In genomic region chr11:2981130-2981529, GRCh38 we compare ENCODE assay signal across 27 cellular contexts.
"Had no signal": no experiment of that assay in that cellular context is flagged by ENCODE, and none has a peak within 500 bp of the region (broad histone marks: within the 10 kb centered on the region; RNA-seq: fewer than 3 reads in every experiment).

No MANE protein-coding gene starts in this region.

- H3K4me3 ChIP-seq: gastrocnemius medialis, pancreas, prostate gland, sigmoid colon, smooth muscle cell, upper lobe of right lung had no signal

- H3K9me3 Mint-ChIP-seq: activated naive CD4-positive, alpha-beta T cell treated with anti-CD3 and anti-CD28 coated beads for 36 hours; mesothelial cell of epicardium; naive B cell; neural crest cell; stimulated activated memory B cell treated with anti-CD40 and anti-IgM and Interleukin-4, amounts not matched to agents 10 μg/mL and 1 μg/mL and 100 μg/mL, for 72 hours; stimulated activated naive CD8-positive, alpha-beta T cell treated with anti-CD3 and anti-CD28 coated beads, Interleukin-15, amount 100 ng/mL, for 72 hours had no signal

- H3K27ac ChIP-seq: gastrocnemius medialis, pancreas, prostate gland, sigmoid colon, upper lobe of right lung had no signal

- DNase-seq: activated CD4-positive, alpha-beta T cell treated with anti-CD3 and anti-CD28 coated beads for 36 hours; activated CD4-positive, CD25-positive, alpha-beta regulatory T cell; activated CD8-positive, alpha-beta memory T cell treated with anti-CD3 and anti-CD28 coated beads, Interleukin-2, amount 50 U/mL, for 48 hours; activated effector memory CD4-positive, alpha-beta T cell treated with anti-CD3 and anti-CD28 coated beads, Interleukin-2, amount 50 U/mL, for 16 hours; activated naive CD4-positive, alpha-beta T cell treated with anti-CD3 and anti-CD28 coated beads for 36 hours; amygdala; central memory CD4-positive, alpha-beta T cell; erythroblast; gastrocnemius medialis; glutamatergic neuron; left cardiac atrium; naive B cell; nucleus accumbens; pancreas; sigmoid colon; stimulated activated CD4-positive, alpha-beta T cell treated with anti-CD3 and anti-CD28 coated beads, Interleukin-1b, Interleukin-23, amount 100 ng/mL, for 48 hours; stimulated activated CD4-positive, alpha-beta T cell treated with anti-CD3 and anti-CD28 coated beads, Interleukin-4, amount 100 ng/mL, for 4 hours; stimulated activated CD8-positive, alpha-beta memory T cell treated with anti-CD3 and anti-CD28 coated beads, Interleukin-4, amount 100 ng/mL, for 48 hours; stimulated activated naive CD8-positive, alpha-beta T cell treated with anti-CD3 and anti-CD28 coated beads, Interleukin-15, amount 100 ng/mL, for 72 hours; substantia nigra; T-helper 1 cell; upper lobe of right lung had no signal

- H3K36me3 ChIP-seq: prostate gland had no signal

- H3K27me3 Mint-ChIP-seq: activated CD4-positive, alpha-beta T cell treated with anti-CD3 and anti-CD28 coated beads for 36 hours; naive B cell; stimulated activated memory B cell treated with anti-CD40 and anti-IgM and Interleukin-4, amounts not matched to agents 10 μg/mL and 1 μg/mL and 100 μg/mL, for 72 hours; stimulated activated naive CD8-positive, alpha-beta T cell treated with anti-CD3 and anti-CD28 coated beads, Interleukin-15, amount 100 ng/mL, for 72 hours had no signal

- H3K27me3 ChIP-seq: gastrocnemius medialis, pancreas, sigmoid colon, upper lobe of right lung had no signal

- ATAC-seq: activated CD4-positive, alpha-beta T cell treated with anti-CD3 and anti-CD28 coated beads for 36 hours; gastrocnemius medialis; left cardiac atrium; pancreas; stimulated activated memory B cell treated with anti-CD40 and anti-IgM and Interleukin-4, amounts not matched to agents 10 μg/mL and 1 μg/mL and 100 μg/mL, for 72 hours; stimulated activated naive CD8-positive, alpha-beta T cell treated with anti-CD3 and anti-CD28 coated beads, Interleukin-15, amount 100 ng/mL, for 72 hours; upper lobe of right lung had no signal

- H3K27ac Mint-ChIP-seq: activated naive CD4-positive, alpha-beta T cell treated with anti-CD3 and anti-CD28 coated beads for 36 hours had no signal

- H3K4me1 Mint-ChIP-seq: mesothelial cell of epicardium had no signal

- H3K9me3 ChIP-seq: gastrocnemius medialis, pancreas, prostate gland, sigmoid colon, upper lobe of right lung had no signal

- H3K4me3 Mint-ChIP-seq: activated CD4-positive, alpha-beta T cell treated with anti-CD3 and anti-CD28 coated beads for 36 hours; activated naive CD4-positive, alpha-beta T cell treated with anti-CD3 and anti-CD28 coated beads for 36 hours; mesothelial cell of epicardium; naive B cell; neural crest cell; stimulated activated memory B cell treated with anti-CD40 and anti-IgM and Interleukin-4, amounts not matched to agents 10 μg/mL and 1 μg/mL and 100 μg/mL, for 72 hours had no signal
